ENCODE assay signal across 22 cellular contexts in the genomic region with DNA sequence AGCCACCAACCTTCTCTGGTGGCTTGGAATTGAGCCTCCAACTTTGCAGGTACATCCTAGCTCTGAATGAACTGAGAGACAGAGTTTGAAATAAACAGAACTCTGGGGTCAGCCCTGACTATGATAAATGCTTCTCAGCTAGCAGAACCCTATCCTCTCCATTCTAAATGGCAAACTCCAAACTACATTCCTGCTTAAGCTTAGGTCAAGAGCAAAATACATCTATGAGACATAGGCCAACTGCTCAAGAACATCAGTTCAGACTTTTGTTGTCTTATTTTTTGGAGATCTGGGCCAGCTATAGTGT. TPM values are rescaled to one million over a fixed set of nuclear protein-coding genes. Genes with fewer than 3 reads are reported as not detected.
DNase-seq lines count a peak whose midpoint lies in the region; ATAC-seq and TF ChIP-seq lines count a peak whose summit lies in the region.
"Had no signal": no experiment of that assay in that cellular context is flagged by ENCODE, and none has a peak within 500 bp of the region (broad histone marks: within the 10 kb centered on the region; RNA-seq: fewer than 3 reads in every experiment).

No MANE protein-coding gene starts in this region.

- H3K4me1 ChIP-seq in HCT116 (ENCODE audit: control insufficient read depth in 1 of 2, insufficient read depth in 2 of 2, low read length in 2 of 2): peaks cover 8 to 33% of the 10 kb centered on the region in 2 experiments
- peaks cover 25 to 36% of the 10 kb centered on the region in 2 donors for H3K4me1 ChIP-seq in naive thymus-derived CD4-positive, alpha-beta T cell (ENCODE audit: control insufficient read depth in 2 of 2, insufficient read depth in 2 of 2, low read length in 2 of 2)
- H3K4me1 ChIP-seq: BE2C had no signal

- H3K27ac Mint-ChIP-seq in naive thymus-derived CD4-positive, alpha-beta T cell: peak overlapping the region in 2 of 9 donors; percentile 0 to 90
- peak overlapping the region; percentile 7 for H3K27ac Mint-ChIP-seq in type B pancreatic cell

- no peaks in the 10 kb centered on the region for H4K20me1 ChIP-seq in HCT116 (ENCODE audit: insufficient read depth)

- CTCF ChIA-PET in HCT116 (lab: Charles Lee): interaction anchor here (2.0 to 2.1 kb wide), 2 partner anchors 16 to 66 kb away, joined by 5 to 17 read pairs; no protein-coding TSS in a partner anchor
- CTCF ChIA-PET in naive thymus-derived CD4-positive, alpha-beta T cell (lab: Charles Lee): interaction anchor here (0.8 to 10.1 kb wide), 9 partner anchors 8 to 132 kb away, joined by 3 to 139 read pairs (median 5); no protein-coding TSS in a partner anchor

- H3K4me3 Mint-ChIP-seq in naive thymus-derived CD4-positive, alpha-beta T cell: peak overlapping the region in 8 of 10 donors; percentile 1 to 99 (median 94)
- H3K4me3 Mint-ChIP-seq in type B pancreatic cell: no peak overlapping the region

- H3K27me3 ChIP-seq in HCT116 (ENCODE audit: insufficient read depth, low read length): no peaks in the 10 kb centered on the region
- no peaks in the 10 kb centered on the region for H3K27me3 ChIP-seq in naive thymus-derived CD4-positive, alpha-beta T cell (ENCODE audit: control insufficient read depth in 2 of 2, insufficient read depth in 2 of 2, low read length in 2 of 2)
- H3K27me3 ChIP-seq: BE2C had no signal

- no peaks in the 10 kb centered on the region; a peak in 1 of 4 replicates for H3K36me3 ChIP-seq in HCT116 (ENCODE audit: control insufficient read depth in 1 of 2, insufficient read depth in 2 of 2, low read length in 2 of 2)
- H3K36me3 ChIP-seq in naive thymus-derived CD4-positive, alpha-beta T cell (ENCODE audit: control insufficient read depth in 2 of 3, insufficient read depth in 3 of 3, low read length in 3 of 3): peaks cover 0 to 14% (median 0%) of the 10 kb centered on the region in 3 experiments
- H3K36me3 ChIP-seq: BE2C had no signal

- H2AFZ ChIP-seq in HCT116 (ENCODE audit: low read depth, low read length, poor library complexity, severe bottlenecking): peak overlapping the region; percentile 49

- no TSS peak for BruUV-seq in HCT116 (replicated peaks; lab: Mats Ljungman, UMichigan)

- H3K27me3 Mint-ChIP-seq in naive thymus-derived CD4-positive, alpha-beta T cell: no peaks in the 10 kb centered on the region
- H3K27me3 Mint-ChIP-seq in type B pancreatic cell: peaks cover 2% of the 10 kb centered on the region
- H3K27me3 Mint-ChIP-seq: CD8-positive, alpha-beta memory T cell; IgD-negative memory B cell had no signal

- POLR2A ChIA-PET in HCT116 (lab: Charles Lee): no interaction called here
- POLR2A ChIA-PET in naive thymus-derived CD4-positive, alpha-beta T cell (lab: Charles Lee): interaction anchor here (0.7 to 3.1 kb wide), 7 partner anchors 14 to 128 kb away, joined by 3 to 15 read pairs (median 3); a partner anchor contains a TSS

- intact Hi-C loops in HCT116 (cut with micrococcal nuclease): loop anchor here (2.0 kb wide), 1 partner anchor 65 kb away; no protein-coding TSS in a partner anchor
- intact Hi-C loops in naive thymus-derived CD4-positive, alpha-beta T cell (cut with micrococcal nuclease): loop anchor here (2.0 kb wide), 3 partner anchors 13 to 23 kb away; no protein-coding TSS in a partner anchor

- peaks cover 0 to 18% (median 5%) of the 10 kb centered on the region in 5 donors for H3K36me3 Mint-ChIP-seq in naive thymus-derived CD4-positive, alpha-beta T cell
- H3K36me3 Mint-ChIP-seq in type B pancreatic cell: no peaks in the 10 kb centered on the region

- DNase-seq in NCI-H510A treated with DMSO at 0.1 percent for 48 hours (lab: John Stamatoyannopoulos, UW) (peak; percentile 26), NCI-H510A (lab: John Stamatoyannopoulos, UW) (no peak), HCT116 (ENCODE audit: low read depth, low spot score) (no peak), type B pancreatic cell (ENCODE audit: extremely low spot score, unreplicated experiment) (no peak), HUDEP-2 (lab: John Stamatoyannopoulos, UW; ENCODE audit: unreplicated experiment in 76 of 76) (no peak)
- no peak for DNase-seq in naive thymus-derived CD4-positive, alpha-beta T cell
- DNase-seq: BE2C; CD8-positive, alpha-beta memory T cell; H7; Kasumi-1; NCI-H1092; NCI-H146; NCI-H2029 treated with DMSO at 0.1 percent for 48 hours; NCI-H2171; NCI-H69; NK-92 treated with Interleukin-12 subunit alpha and Interleukin-12 subunit beta, amount 100 ng/mL, for 24 hours; Right ventricle myocardium superior had no signal

- RAD21 ChIA-PET in HCT116 (lab: Charles Lee; ENCODE audit: low non-redundant PET in 1 of 2, low total read pairs in 2 of 2, uncharacterized antibody in 2 of 2, unreplicated experiment in 2 of 2): no interaction called here

- TF ChIP-seq CTCF in HCT116 (IDR thresholded peaks at IDR 0.05 in 2 of 3, conservative IDR thresholded peaks at IDR 0.05 in 1 of 3; ENCODE audit: borderline replicate concordance in 1 of 3, insufficient read depth in 1 of 3, low read depth in 2 of 3, low read length in 2 of 3) (no peak), type B pancreatic cell (conservative IDR thresholded peaks at IDR 0.05) (no peak)

- H3K9me3 ChIP-seq in HCT116 (ENCODE audit: control insufficient read depth in 1 of 2, insufficient read depth in 1 of 2, low read depth in 1 of 2, low read length in 2 of 2): no peaks in the 10 kb centered on the region
- no peaks in the 10 kb centered on the region for H3K9me3 ChIP-seq in naive thymus-derived CD4-positive, alpha-beta T cell (ENCODE audit: control insufficient read depth in 2 of 3, low read length in 3 of 3)
- H3K9me3 ChIP-seq: BE2C had no signal

- H3K9ac ChIP-seq in HCT116 (ENCODE audit: low read length): no peak overlapping the region

- peaks cover 0 to 4% (median 0%) of the 10 kb centered on the region in 11 donors for H3K9me3 Mint-ChIP-seq in naive thymus-derived CD4-positive, alpha-beta T cell
- H3K9me3 Mint-ChIP-seq in type B pancreatic cell: no peaks in the 10 kb centered on the region
- H3K9me3 Mint-ChIP-seq: CD8-positive, alpha-beta memory T cell; IgD-negative memory B cell had no signal

- no peak overlapping the region for H3K27ac ChIP-seq in HCT116 (ENCODE audit: low read depth, low read length)
- no peak overlapping the region for H3K27ac ChIP-seq in naive thymus-derived CD4-positive, alpha-beta T cell (ENCODE audit: low read depth, low read length)
- H3K27ac ChIP-seq: 22Rv1, HL-60 had no signal

- H3K4me2 ChIP-seq in HCT116 (ENCODE audit: low read length): 0 out of 2 replicates have a peak overlapping the region, but pooled peaks have one; percentile 4

- H3K4me1 Mint-ChIP-seq in naive thymus-derived CD4-positive, alpha-beta T cell: peaks cover 27 to 51% (median 48%) of the 10 kb centered on the region in 7 donors
- H3K4me1 Mint-ChIP-seq in type B pancreatic cell (ENCODE audit: unreplicated experiment): peaks cover 34% of the 10 kb centered on the region

- H3K79me2 ChIP-seq in HCT116 (ENCODE audit: insufficient read depth, low read length): no peaks in the 10 kb centered on the region

- TF ChIP-seq POLR2A in HCT116 (IDR thresholded peaks at IDR 0.05; ENCODE audit: borderline replicate concordance, extremely low read depth, insufficient read depth, insufficient read length): no peak

- ATAC-seq in HCT116 (no peak), GM19351 (IDR thresholded peaks at IDR 0.05; ENCODE audit: unreplicated experiment) (no peak), GM19455 (IDR thresholded peaks at IDR 0.05; ENCODE audit: unreplicated experiment) (no peak)
- ATAC-seq in naive thymus-derived CD4-positive, alpha-beta T cell: no peak

- H3K4me3 ChIP-seq in HCT116 (replicated peaks in 1 of 2; ENCODE audit: low read depth in 1 of 2, low read length in 2 of 2): no peak overlapping the region
- no peak overlapping the region for H3K4me3 ChIP-seq in naive thymus-derived CD4-positive, alpha-beta T cell (ENCODE audit: low read length)

- H3K9me2 ChIP-seq in HCT116 (ENCODE audit: insufficient read depth): no peaks in the 10 kb centered on the region

- no peak for TF ChIP-seq RAD21 in HCT116 (IDR thresholded peaks at IDR 0.05; ENCODE audit: low read depth)

TF ChIP-seq in HCT116, 20 proteins besides CTCF, POLR2A, EP300 and RAD21:
- TF ChIP-seq SRF (IDR thresholded peaks at IDR 0.05; ENCODE audit: low read depth): no peak
- TF ChIP-seq EZH2 (IDR thresholded peaks at IDR 0.05): no peak
- TF ChIP-seq, protein P1, sequence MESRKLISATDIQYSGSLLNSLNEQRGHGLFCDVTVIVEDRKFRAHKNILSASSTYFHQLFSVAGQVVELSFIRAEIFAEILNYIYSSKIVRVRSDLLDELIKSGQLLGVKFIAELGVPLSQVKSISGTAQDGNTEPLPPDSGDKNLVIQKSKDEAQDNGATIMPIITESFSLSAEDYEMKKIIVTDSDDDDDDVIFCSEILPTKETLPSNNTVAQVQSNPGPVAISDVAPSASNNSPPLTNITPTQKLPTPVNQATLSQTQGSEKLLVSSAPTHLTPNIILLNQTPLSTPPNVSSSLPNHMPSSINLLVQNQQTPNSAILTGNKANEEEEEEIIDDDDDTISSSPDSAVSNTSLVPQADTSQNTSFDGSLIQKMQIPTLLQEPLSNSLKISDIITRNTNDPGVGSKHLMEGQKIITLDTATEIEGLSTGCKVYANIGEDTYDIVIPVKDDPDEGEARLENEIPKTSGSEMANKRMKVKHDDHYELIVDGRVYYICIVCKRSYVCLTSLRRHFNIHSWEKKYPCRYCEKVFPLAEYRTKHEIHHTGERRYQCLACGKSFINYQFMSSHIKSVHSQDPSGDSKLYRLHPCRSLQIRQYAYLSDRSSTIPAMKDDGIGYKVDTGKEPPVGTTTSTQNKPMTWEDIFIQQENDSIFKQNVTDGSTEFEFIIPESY (IDR thresholded peaks at IDR 0.05; ENCODE audit: extremely low read depth, insufficient replicate concordance, low read length): no peak

RNA-seq across cellular contexts. Expression of a gene that starts 1.5 kb away (rescaled TPM):
- 13.9 TPM for total RNA-seq in HCT116 (2021; ENCODE audit: unreplicated experiment)
- 13.6 and 16.3 TPM in 2 replicates for polyA plus RNA-seq in HCT116 (2012)
- 10 to 100 TPM; 18.5 to 64.7 (median 39.5) TPM for total RNA-seq in naive thymus-derived CD4-positive, alpha-beta T cell
- 10 to 100 TPM; 38.2 to 49.6 TPM for polyA plus RNA-seq in naive thymus-derived CD4-positive, alpha-beta T cell
- total RNA-seq in type B pancreatic cell (ENCODE audit: low replicate concordance): 31.2 and 33.4 TPM in 2 replicates
